ENCODE assay signal across 19 cellular contexts in the genomic region with DNA sequence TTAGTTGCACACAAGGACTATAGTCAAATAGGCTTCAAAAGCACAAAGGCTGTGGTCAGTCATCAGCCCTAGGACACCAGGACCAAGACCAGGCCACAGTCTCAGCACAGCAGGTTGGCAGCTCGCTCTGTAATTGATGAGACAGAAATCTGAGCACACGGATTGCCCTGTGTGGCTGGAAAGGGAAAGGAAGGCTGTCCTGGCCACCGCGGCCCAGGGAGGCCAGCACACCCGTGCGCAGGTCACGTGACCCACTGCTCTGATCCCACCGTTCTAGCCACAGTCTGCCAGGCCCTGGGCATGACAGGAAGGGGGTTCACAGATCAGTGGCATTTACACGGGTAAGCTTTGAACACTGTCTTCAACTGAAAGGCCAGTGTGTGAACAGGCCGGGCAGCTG. TPM values are rescaled to one million over a fixed set of nuclear protein-coding genes. Genes with fewer than 3 reads are reported as not detected.
DNase-seq lines count a peak whose midpoint lies in the region; ATAC-seq and TF ChIP-seq lines count a peak whose summit lies in the region.
"Had no signal": no experiment of that assay in that cellular context is flagged by ENCODE, and none has a peak within 500 bp of the region (broad histone marks: within the 10 kb centered on the region; RNA-seq: fewer than 3 reads in every experiment).

No MANE protein-coding gene starts in this region.

- peak in 1 of 2 donors; percentile 15 for ATAC-seq in gastrocnemius medialis
- ATAC-seq in GM21723 (IDR thresholded peaks at IDR 0.05; ENCODE audit: unreplicated experiment), result no peak
- ATAC-seq in HG02852 (IDR thresholded peaks at IDR 0.05; ENCODE audit: unreplicated experiment), result no peak
- ATAC-seq: GM23338 had no signal

- no peaks in the 10 kb centered on the region for H3K27me3 ChIP-seq in gastrocnemius medialis

- H3K4me3 Mint-ChIP-seq in nephron (peak overlapping the region; percentile 29 to 80 (median 37)), nephron progenitor cell (no peak overlapping the region)
- H3K4me3 Mint-ChIP-seq: B cell, GM23338 had no signal

- H3K4me3 ChIP-seq in gastrocnemius medialis, result no peak overlapping the region
- H3K4me3 ChIP-seq: GM23338 had no signal

- peak overlapping the region; percentile 42 to 77 (median 62) for H3K27ac ChIP-seq in gastrocnemius medialis

- TF ChIP-seq CTCF in nephron (IDR thresholded peaks at IDR 0.05; ENCODE audit: unreplicated experiment in 3 of 3), result no peak
- TF ChIP-seq CTCF in gastrocnemius medialis (IDR thresholded peaks at IDR 0.05 in 4 of 5, conservative IDR thresholded peaks at IDR 0.05 in 1 of 5), result peak in 1 of 5 experiments; percentile 17
- no peak for TF ChIP-seq CTCF in nephron progenitor cell (IDR thresholded peaks at IDR 0.05)

- H3K36me3 ChIP-seq in gastrocnemius medialis, result no peaks in the 10 kb centered on the region

- intact Hi-C loops in gastrocnemius medialis (cut with DNase I; ENCODE audit: low total_unique reads), result loop anchor here (5.0 kb wide), 2 partner anchors 69 to 199 kb away; a partner anchor contains a TSS

- H3K27me3 Mint-ChIP-seq in nephron (ENCODE audit: low read depth), result peaks cover 11% of the 10 kb centered on the region
- peaks cover 14% of the 10 kb centered on the region for H3K27me3 Mint-ChIP-seq in nephron progenitor cell (ENCODE audit: low read depth, poor library complexity)
- H3K27me3 Mint-ChIP-seq: B cell had no signal

- no peaks in the 10 kb centered on the region for H3K9me3 ChIP-seq in gastrocnemius medialis

- H3K9me3 Mint-ChIP-seq in nephron, result no peaks in the 10 kb centered on the region
- H3K9me3 Mint-ChIP-seq in nephron progenitor cell, result no peaks in the 10 kb centered on the region

- H3K36me3 Mint-ChIP-seq in nephron (ENCODE audit: low read depth), result no peaks in the 10 kb centered on the region
- H3K36me3 Mint-ChIP-seq in nephron progenitor cell (ENCODE audit: low read depth), result no peaks in the 10 kb centered on the region
- H3K36me3 Mint-ChIP-seq: CD4-positive, CD25-positive, alpha-beta regulatory T cell had no signal

- H3K4me1 Mint-ChIP-seq in nephron, result peaks cover 12% of the 10 kb centered on the region
- peaks cover 28% of the 10 kb centered on the region for H3K4me1 Mint-ChIP-seq in nephron progenitor cell

- peaks cover 28 to 39% of the 10 kb centered on the region in 2 donors for H3K4me1 ChIP-seq in gastrocnemius medialis

- TF ChIP-seq POLR2A in gastrocnemius medialis (IDR thresholded peaks at IDR 0.05), result peak in 1 of 2 donors; percentile 21

- in situ Hi-C loops in gastrocnemius medialis (cut with MboI; ENCODE audit: low sequenced_read_pairs in 4 of 4), result loop anchor here in 1 of 4 donors (10.0 kb wide), 1 partner anchor 54 kb away; no protein-coding TSS in a partner anchor

- H3K27ac Mint-ChIP-seq in nephron (no peak overlapping the region), nephron progenitor cell (no peak overlapping the region)
- H3K27ac Mint-ChIP-seq: B cell; CD4-positive, CD25-positive, alpha-beta regulatory T cell; GM23338 had no signal

- DNase-seq in activated effector memory CD4-positive, alpha-beta T cell treated with anti-CD3 and anti-CD28 coated beads, Interleukin-2, amount 50 U/mL, for 16 hours, result peak; percentile 45
- no peak for DNase-seq in activated effector memory CD4-positive, alpha-beta T cell treated with Interleukin-2 at 50 U/mL for 16 hours
- peak in 1 of 2 donors; percentile 54 for DNase-seq in gastrocnemius medialis
- DNase-seq in nephron progenitor cell, result no peak
- DNase-seq in effector CD4-positive, alpha-beta T cell, result no peak
- DNase-seq: CD4-positive, CD25-positive, alpha-beta regulatory T cell; COR-L47; KBM-7; NCI-H1105 treated with DMSO at 0.1 percent for 48 hours; NCI-H1694; NCI-H2081 treated with DMSO at 0.1 percent for 48 hours; NCI-H446 treated with DMSO at 0.1 percent for 48 hours; NK-92 treated with Interleukin-12 subunit alpha and Interleukin-12 subunit beta, amount 100 ng/mL, for 24 hours; SHP77 had no signal

RNA-seq across cellular contexts. Expression of a gene that starts 3.4 kb away (rescaled TPM):
- 10 to 100 TPM in 1 of 4 donors, 1 to 10 TPM in 3; 5.9 to 11.5 (median 6.9) TPM for total RNA-seq in gastrocnemius medialis
